Comparison of ENCODE assay signal across 9 cellular contexts in the genomic region with DNA sequence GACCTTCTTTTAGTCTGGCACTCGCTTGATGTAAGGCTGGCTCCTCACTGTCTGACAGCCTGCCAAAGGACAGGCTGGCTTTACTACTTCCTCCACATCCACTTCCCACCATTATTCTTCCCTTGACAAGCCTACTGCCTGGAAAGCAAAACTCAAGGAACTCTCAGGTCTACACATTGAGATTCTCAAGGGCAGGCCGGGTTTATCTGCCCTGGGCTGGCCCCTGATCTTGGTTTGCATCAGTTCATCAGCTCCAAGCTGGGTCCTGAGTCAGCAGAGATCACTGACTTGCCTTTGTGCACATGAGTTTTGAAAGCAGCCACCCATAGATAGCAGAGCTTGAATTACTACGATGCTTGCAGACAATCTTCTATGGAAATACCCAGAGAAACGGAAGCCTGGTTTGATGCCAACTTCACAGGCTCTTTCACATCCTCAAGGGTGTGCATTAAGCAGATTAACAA. TPM values are rescaled to one million over a fixed set of nuclear protein-coding genes. Genes with fewer than 3 reads are reported as not detected.
DNase-seq lines count a peak whose midpoint lies in the region; ATAC-seq and TF ChIP-seq lines count a peak whose summit lies in the region.
"Had no signal": no experiment of that assay in that cellular context is flagged by ENCODE, and none has a peak within 500 bp of the region (broad histone marks: within the 10 kb centered on the region; RNA-seq: fewer than 3 reads in every experiment).

No MANE protein-coding gene starts in this region.

- DNase-seq in activated T-cell treated with anti-CD3 and anti-CD28 coated beads for 48 hours (ENCODE audit: low read depth) (peak; percentile 27), activated T-cell treated with anti-CD3 and anti-CD28 coated beads for 4 hours (no peak), adipocyte (ENCODE audit: low read depth) (no peak), spleen (peak; percentile 76), colonic mucosa (no peak), OCI-M2 (lab: John Stamatoyannopoulos, UW; ENCODE audit: unreplicated experiment) (no peak), DMS153 (lab: John Stamatoyannopoulos, UW) (no peak)
- DNase-seq: DND-41 had no signal

- H3K27me3 ChIP-seq in adipocyte (replicated peaks; ENCODE audit: control insufficient read depth, insufficient read depth, low read length) (no peaks in the 10 kb centered on the region), spleen (replicated peaks in 1 of 7) (no peaks in the 10 kb centered on the region), colonic mucosa (no peaks in the 10 kb centered on the region)

- TF ChIP-seq POLR2A in spleen (IDR thresholded peaks at IDR 0.05): no peak

- H3K4me1 ChIP-seq in adipocyte (ENCODE audit: control insufficient read depth, insufficient read depth, low read length): peaks cover 23% of the 10 kb centered on the region
- H3K4me1 ChIP-seq in spleen: peaks cover 12 to 53% (median 27%) of the 10 kb centered on the region in 6 donors
- no peaks in the 10 kb centered on the region for H3K4me1 ChIP-seq in colonic mucosa

- ATAC-seq in HG03159 (IDR thresholded peaks at IDR 0.05; ENCODE audit: unreplicated experiment): peak; percentile 56

- H3K9ac ChIP-seq in adipocyte (ENCODE audit: low read length) (no peak overlapping the region), colonic mucosa (ENCODE audit: low read depth in 2 of 2, low read length in 2 of 2) (no peak overlapping the region)

- peaks cover 11% of the 10 kb centered on the region for H3K36me3 ChIP-seq in adipocyte (ENCODE audit: control insufficient read depth, insufficient read depth, low read length, severe bottlenecking)
- H3K36me3 ChIP-seq in spleen: peaks cover 0 to 8% (median 0%) of the 10 kb centered on the region in 6 donors
- no peaks in the 10 kb centered on the region for H3K36me3 ChIP-seq in colonic mucosa

- H3K9me3 ChIP-seq in adipocyte (ENCODE audit: control insufficient read depth, low read length) (no peaks in the 10 kb centered on the region), spleen (no peaks in the 10 kb centered on the region), colonic mucosa (no peaks in the 10 kb centered on the region)

- TF ChIP-seq CTCF in spleen (IDR thresholded peaks at IDR 0.05 in 8 of 11, conservative IDR thresholded peaks at IDR 0.05 in 3 of 11) (no peak), colonic mucosa (IDR thresholded peaks at IDR 0.05) (no peak)

- WGBS in spleen, 5 donors: 17 to 36% (median 27%) methylated on average over 4 of the region's 4 CpGs

- H3K4me3 ChIP-seq in adipocyte (ENCODE audit: low read length): peak overlapping the region; percentile 3
- no peak overlapping the region for H3K4me3 ChIP-seq in spleen
- no peak overlapping the region for H3K4me3 ChIP-seq in colonic mucosa

- intact Hi-C loops in spleen (cut with DNase I; ENCODE audit: low total_unique reads): no loop called here
- intact Hi-C loops in colonic mucosa (cut with DNase I): no loop called here

- H3K27ac ChIP-seq in spleen (peak overlapping the region in 5 of 8 donors; percentile 34 to 69 (median 61)), colonic mucosa (no peak overlapping the region)

RNA-seq across cellular contexts. Expression of a gene that starts 53.9 kb away (rescaled TPM):
- total RNA-seq in spleen: 10 to 100 TPM; 11.1 to 21.5 (median 17.0) TPM
- 10 to 100 TPM; 11.6 to 12.0 (median 11.6) TPM for polyA plus RNA-seq in spleen
- total RNA-seq in colonic mucosa: 10 to 100 TPM in 1 of 2 donors, 1 to 10 TPM in 1; 8.6 to 13.8 TPM

Comparison
In these comparisons a context has a peak if more than half of its experiments do, and no peak if none do; other contexts are left out.
1. DNase-seq: peak in activated T-cell treated with anti-CD3 and anti-CD28 coated beads for 48 hours (single experiment) and spleen (single experiment); none in activated T-cell treated with anti-CD3 and anti-CD28 coated beads for 4 hours (single experiment), adipocyte (single experiment), colonic mucosa (single experiment), OCI-M2 (single experiment) and DMS153 (single experiment).